ENCODE assay signal across 9 cellular contexts in genomic region chr2:161586517-161587167, GRCh38. TPM values are rescaled to one million over a fixed set of nuclear protein-coding genes. Genes with fewer than 3 reads are reported as not detected.
DNase-seq lines count a peak whose midpoint lies in the region; ATAC-seq and TF ChIP-seq lines count a peak whose summit lies in the region.
"Had no signal": no experiment of that assay in that cellular context is flagged by ENCODE, and none has a peak within 500 bp of the region (broad histone marks: within the 10 kb centered on the region; RNA-seq: fewer than 3 reads in every experiment).

No MANE protein-coding gene starts in this region.

- peak; percentile 90 to 91 for TF ChIP-seq CTCF in brain (conservative IDR thresholded peaks at IDR 0.05)

- peaks cover 0 to 19% (median 0%) of the 10 kb centered on the region in 5 experiments for H3K9me3 Mint-ChIP-seq in brain

- H3K4me3 Mint-ChIP-seq in brain, result peak overlapping the region in 2 of 5 experiments; percentile 3 to 45

- peak; percentile 62 for ATAC-seq in GM21723 (IDR thresholded peaks at IDR 0.05; ENCODE audit: unreplicated experiment)

- peaks cover 5% of the 10 kb centered on the region for H3K4me1 Mint-ChIP-seq in brain

- H3K27ac Mint-ChIP-seq in brain, result peak overlapping the region in 3 of 5 experiments; percentile 0 to 76 (median 6)

- no peaks in the 10 kb centered on the region for H3K27me3 Mint-ChIP-seq in brain

- DNase-seq in DMS53 (lab: John Stamatoyannopoulos, UW) (peak; percentile 73), NCI-H2081 treated with DMSO at 0.1 percent for 48 hours (lab: John Stamatoyannopoulos, UW) (peak; percentile 21), lung microvascular endothelial cell (ENCODE audit: low read depth in 2 of 2) (peak; percentile 26 to 51), T-helper 9 cell (no peak), COLO668 (lab: John Stamatoyannopoulos, UW; ENCODE audit: unreplicated experiment) (no peak)
- no peak for DNase-seq in activated effector memory CD4-positive, alpha-beta T cell treated with anti-CD3 and anti-CD28 coated beads, Interleukin-2, amount 50 U/mL, for 16 hours

- H3K36me3 Mint-ChIP-seq in brain, result no peaks in the 10 kb centered on the region

RNA-seq across cellular contexts. Expression of gene SLC4A10, which starts 37.6 kb away (rescaled TPM):
- 2.3 TPM for polyA plus RNA-seq in brain (ENCODE audit: insufficient read depth, low read depth, low replicate concordance)
- not detected in 2 replicates for total RNA-seq in lung microvascular endothelial cell
- total RNA-seq: SJSA1 had no signal

Comparison
In these comparisons a context has a peak if more than half of its experiments do, and no peak if none do; other contexts are left out.
1. DNase-seq: peak in DMS53 (single experiment), NCI-H2081 treated with DMSO at 0.1 percent for 48 hours (single experiment) and lung microvascular endothelial cell (2 of 2); none in activated effector memory CD4-positive, alpha-beta T cell treated with anti-CD3 and anti-CD28 coated beads, Interleukin-2, amount 50 U/mL, for 16 hours (single experiment), T-helper 9 cell (single experiment) and COLO668 (single experiment).